ENCODE assay signal across 8 cellular contexts in the genomic region with DNA sequence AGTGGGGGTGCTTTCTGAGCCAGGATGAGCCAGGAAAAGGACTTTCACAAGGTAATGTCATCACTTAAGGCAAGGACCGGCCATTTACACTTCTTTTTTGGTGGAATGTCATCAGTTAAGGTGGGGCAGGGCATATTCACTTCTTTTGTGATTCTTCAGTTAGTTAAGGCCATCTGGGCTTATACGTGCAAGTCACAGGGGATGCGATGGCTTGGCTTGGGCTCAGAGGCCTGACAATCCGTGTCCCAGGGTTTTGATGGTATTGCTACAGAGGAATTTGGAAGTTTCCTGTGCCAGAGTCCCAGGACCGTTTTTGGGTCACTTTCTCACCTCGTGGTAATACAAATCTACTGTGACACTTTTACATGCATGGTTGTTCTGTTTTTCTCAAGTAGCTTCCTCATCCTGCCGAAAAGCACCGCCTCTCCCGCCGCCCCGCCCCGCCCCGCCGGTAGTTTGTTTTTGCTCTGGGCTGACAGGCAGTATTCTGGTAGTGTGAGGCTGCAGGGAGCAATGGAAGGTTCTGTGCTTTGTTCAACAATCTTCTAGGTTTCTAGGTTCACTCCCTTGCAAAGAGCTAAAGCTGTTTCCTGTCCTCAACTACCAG.
DNase-seq lines count a peak whose midpoint lies in the region; ATAC-seq and TF ChIP-seq lines count a peak whose summit lies in the region.
"Not testable (repeated sequence)": the region's sequence is repeated elsewhere in the genome, so short reads cannot be mapped to it uniquely, and the experiment has no call there.

No MANE protein-coding gene starts in this region.

- not testable (repeated sequence) for H3K36me3 ChIP-seq in naive thymus-derived CD4-positive, alpha-beta T cell (ENCODE audit: control insufficient read depth in 2 of 3, insufficient read depth in 3 of 3, low read length in 3 of 3)

- CTCF ChIA-PET in naive thymus-derived CD4-positive, alpha-beta T cell (lab: Charles Lee) = not testable (repeated sequence)

- not testable (repeated sequence) for H3K4me3 ChIP-seq in GM12864 (ENCODE audit: low read depth, low read length); fibroblast of villous mesenchyme (ENCODE audit: low read depth, low read length)
- H3K4me3 ChIP-seq in naive thymus-derived CD4-positive, alpha-beta T cell (ENCODE audit: low read length) = peak overlapping the region; percentile 45

- not testable (repeated sequence) for H3K27me3 ChIP-seq in naive thymus-derived CD4-positive, alpha-beta T cell (ENCODE audit: control insufficient read depth in 2 of 2, insufficient read depth in 2 of 2, low read length in 2 of 2)

- POLR2A ChIA-PET in naive thymus-derived CD4-positive, alpha-beta T cell (lab: Charles Lee) = interaction anchor here (0.6 to 1.5 kb wide), 14 partner anchors 8 to 383 kb away, joined by 3 to 15 read pairs (median 4); a partner anchor contains a TSS

- H3K9me3 Mint-ChIP-seq in activated T-helper 1 cell treated with anti-CD3 and anti-CD28 coated beads, Interleukin-12 subunit alpha, Interleukin-12 subunit beta, Interleukin-2, Interleukin-4 antibody, amounts not matched to agents 30 ng/mL and 10 ng/mL and 1 ng/mL, durations not matched to agents 14 hours and 24 hours and 36 hours; naive thymus-derived CD4-positive, alpha-beta T cell: not testable (repeated sequence)

- H3K4me3 Mint-ChIP-seq in activated T-helper 1 cell treated with anti-CD3 and anti-CD28 coated beads, Interleukin-12 subunit alpha, Interleukin-12 subunit beta, Interleukin-2, Interleukin-4 antibody, amounts not matched to agents 30 ng/mL and 10 ng/mL and 1 ng/mL, durations not matched to agents 14 hours and 24 hours and 36 hours = not testable (repeated sequence)
- H3K4me3 Mint-ChIP-seq in naive thymus-derived CD4-positive, alpha-beta T cell = peak overlapping the region; percentile 33 to 73 (median 58)

- H3K27ac ChIP-seq in naive thymus-derived CD4-positive, alpha-beta T cell (ENCODE audit: low read depth, low read length) = peak overlapping the region; percentile 66

- ATAC-seq in GM21529 (IDR thresholded peaks at IDR 0.05; ENCODE audit: unreplicated experiment) = peak; percentile 98
- ATAC-seq in HG03442 (IDR thresholded peaks at IDR 0.05; ENCODE audit: unreplicated experiment) = peak; percentile 87
- peak; percentile 97 for ATAC-seq in naive thymus-derived CD4-positive, alpha-beta T cell

- not testable (repeated sequence) for H3K36me3 Mint-ChIP-seq in activated T-helper 1 cell treated with anti-CD3 and anti-CD28 coated beads, Interleukin-12 subunit alpha, Interleukin-12 subunit beta, Interleukin-2, Interleukin-4 antibody, amounts not matched to agents 30 ng/mL and 10 ng/mL and 1 ng/mL, durations not matched to agents 14 hours and 24 hours and 36 hours (ENCODE audit: low read depth); naive thymus-derived CD4-positive, alpha-beta T cell

- H3K27me3 Mint-ChIP-seq in activated T-helper 1 cell treated with anti-CD3 and anti-CD28 coated beads, Interleukin-12 subunit alpha, Interleukin-12 subunit beta, Interleukin-2, Interleukin-4 antibody, amounts not matched to agents 30 ng/mL and 10 ng/mL and 1 ng/mL, durations not matched to agents 14 hours and 24 hours and 36 hours (ENCODE audit: insufficient read depth); naive thymus-derived CD4-positive, alpha-beta T cell: not testable (repeated sequence)

- not testable (repeated sequence) for H3K9me3 ChIP-seq in naive thymus-derived CD4-positive, alpha-beta T cell (ENCODE audit: control insufficient read depth in 2 of 3, low read length in 3 of 3)

- H3K27ac Mint-ChIP-seq in activated T-helper 1 cell treated with anti-CD3 and anti-CD28 coated beads, Interleukin-12 subunit alpha, Interleukin-12 subunit beta, Interleukin-2, Interleukin-4 antibody, amounts not matched to agents 30 ng/mL and 10 ng/mL and 1 ng/mL, durations not matched to agents 14 hours and 24 hours and 36 hours = peak overlapping the region; percentile 68
- H3K27ac Mint-ChIP-seq in naive thymus-derived CD4-positive, alpha-beta T cell = peak overlapping the region; percentile 85 to 98 (median 94)

- peaks cover 3 to 16% of the 10 kb centered on the region in 2 donors for H3K4me1 ChIP-seq in naive thymus-derived CD4-positive, alpha-beta T cell (ENCODE audit: control insufficient read depth in 2 of 2, insufficient read depth in 2 of 2, low read length in 2 of 2)

- intact Hi-C loops in activated T-helper 1 cell treated with anti-CD3 and anti-CD28 coated beads, Interleukin-12 subunit alpha, Interleukin-12 subunit beta, Interleukin-2, Interleukin-4 antibody, amounts not matched to agents 30 ng/mL and 10 ng/mL and 1 ng/mL, durations not matched to agents 14 hours and 24 hours and 36 hours (cut with micrococcal nuclease) = loop anchor here (1.0 kb wide), 1 partner anchor 8 kb away; no protein-coding TSS in a partner anchor
- intact Hi-C loops in naive thymus-derived CD4-positive, alpha-beta T cell (cut with micrococcal nuclease) = loop anchor here (1.0 to 2.0 kb wide), 8 partner anchors 8 to 384 kb away; a partner anchor contains a TSS

- TF ChIP-seq CTCF in GM12864 (IDR thresholded peaks at IDR 0.05; ENCODE audit: low read depth, low read length, missing control alignments); fibroblast of villous mesenchyme (IDR thresholded peaks at IDR 0.05; ENCODE audit: insufficient read depth, low read depth, low read length): not testable (repeated sequence)

- peaks cover 39% of the 10 kb centered on the region for H3K4me1 Mint-ChIP-seq in activated T-helper 1 cell treated with anti-CD3 and anti-CD28 coated beads, Interleukin-12 subunit alpha, Interleukin-12 subunit beta, Interleukin-2, Interleukin-4 antibody, amounts not matched to agents 30 ng/mL and 10 ng/mL and 1 ng/mL, durations not matched to agents 14 hours and 24 hours and 36 hours (ENCODE audit: low read depth)
- H3K4me1 Mint-ChIP-seq in naive thymus-derived CD4-positive, alpha-beta T cell = peaks cover 17 to 53% (median 43%) of the 10 kb centered on the region in 7 donors

- peak; percentile 10 for DNase-seq in GM12864 (ENCODE audit: low read depth)
- DNase-seq in SW480 (ENCODE audit: low spot score) = peak; percentile 50
- not testable (repeated sequence) for DNase-seq in activated T-helper 1 cell treated with anti-CD3 and anti-CD28 coated beads, Interleukin-12 subunit alpha, Interleukin-12 subunit beta, Interleukin-2, Interleukin-4 antibody, amounts not matched to agents 30 ng/mL and 10 ng/mL and 1 ng/mL, durations not matched to agents 14 hours and 24 hours and 36 hours (ENCODE audit: low spot score)
- DNase-seq in fibroblast of villous mesenchyme (ENCODE audit: low read depth) = peak; percentile 29
- DNase-seq in naive thymus-derived CD4-positive, alpha-beta T cell = peak in 8 of 9 donors; percentile 18 to 74 (median 62)
- DNase-seq in stimulated activated naive CD4-positive, alpha-beta T cell (lab: John Stamatoyannopoulos, UW) = peak; percentile 40 to 76 (median 58)
